1 cellular context compared by ENCODE assay signal in the genomic region with DNA sequence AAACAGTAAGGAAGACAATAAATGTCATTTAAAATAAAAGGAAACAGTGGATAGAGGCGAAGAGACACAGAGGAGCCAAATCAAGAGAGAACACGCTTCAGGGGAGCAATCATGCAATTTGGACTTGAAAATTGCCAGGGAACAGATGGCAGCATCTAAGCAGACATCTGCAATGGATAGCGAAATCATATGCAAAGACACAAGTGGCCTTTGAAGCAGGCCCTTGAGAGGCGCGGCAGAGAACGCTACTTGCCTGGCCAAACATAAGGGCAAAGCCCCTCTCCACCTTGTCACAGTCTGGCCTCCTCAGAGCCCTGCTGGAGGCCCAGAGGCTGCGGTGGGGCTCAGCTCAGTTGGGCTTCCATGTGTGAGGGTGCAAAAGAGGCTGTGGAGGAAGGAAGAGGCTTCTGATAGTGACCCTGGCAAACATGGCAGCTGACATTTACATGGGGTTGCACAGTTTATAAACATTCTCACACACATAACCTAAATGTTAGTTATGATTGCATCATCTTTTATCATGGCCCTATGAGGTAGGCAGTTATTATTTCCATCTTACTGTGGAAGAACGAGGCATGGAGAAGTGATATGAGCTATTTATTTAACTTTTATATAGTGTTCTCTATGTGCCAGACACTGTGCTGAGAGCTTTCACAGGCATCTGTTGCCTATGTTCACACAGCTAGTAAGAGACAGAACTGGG.
TF ChIP-seq lines count a peak whose summit lies in the region.

No MANE protein-coding gene starts in this region.

TF ChIP-seq in K562, 482 proteins besides CTCF, POLR2A, EP300 and RAD21 (continued from another document):
- TF ChIP-seq ZSCAN32 (CRISPR knock-in tag; IDR thresholded peaks at IDR 0.05) (peak; percentile 82), ZNF263 (CRISPR knock-in tag; IDR thresholded peaks at IDR 0.05; ENCODE audit: borderline replicate concordance) (no peak), TBL1XR1 (IDR thresholded peaks at IDR 0.05; ENCODE audit: low read length in 2 of 2) (no peak), ZNF175 (CRISPR knock-in tag; IDR thresholded peaks at IDR 0.05; ENCODE audit: low read depth) (0 out of 2 replicates have a peak, but pooled peaks have one; percentile 39), ZNF589 (CRISPR knock-in tag; IDR thresholded peaks at IDR 0.05; ENCODE audit: low read depth) (peak; percentile 52; the same call in 1 of the 2 replicates), ATF3 (IDR thresholded peaks at IDR 0.05) (peak; percentile 85), ATF3 (CRISPR knock-in tag; conservative IDR thresholded peaks at IDR 0.05) (no peak)
- TF ChIP-seq, protein P1, sequence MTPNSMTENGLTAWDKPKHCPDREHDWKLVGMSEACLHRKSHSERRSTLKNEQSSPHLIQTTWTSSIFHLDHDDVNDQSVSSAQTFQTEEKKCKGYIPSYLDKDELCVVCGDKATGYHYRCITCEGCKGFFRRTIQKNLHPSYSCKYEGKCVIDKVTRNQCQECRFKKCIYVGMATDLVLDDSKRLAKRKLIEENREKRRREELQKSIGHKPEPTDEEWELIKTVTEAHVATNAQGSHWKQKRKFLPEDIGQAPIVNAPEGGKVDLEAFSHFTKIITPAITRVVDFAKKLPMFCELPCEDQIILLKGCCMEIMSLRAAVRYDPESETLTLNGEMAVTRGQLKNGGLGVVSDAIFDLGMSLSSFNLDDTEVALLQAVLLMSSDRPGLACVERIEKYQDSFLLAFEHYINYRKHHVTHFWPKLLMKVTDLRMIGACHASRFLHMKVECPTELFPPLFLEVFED (CRISPR knock-in tag; conservative IDR thresholded peaks at IDR 0.05): no peak
